1 cellular context compared by ENCODE assay signal in the genomic region with DNA sequence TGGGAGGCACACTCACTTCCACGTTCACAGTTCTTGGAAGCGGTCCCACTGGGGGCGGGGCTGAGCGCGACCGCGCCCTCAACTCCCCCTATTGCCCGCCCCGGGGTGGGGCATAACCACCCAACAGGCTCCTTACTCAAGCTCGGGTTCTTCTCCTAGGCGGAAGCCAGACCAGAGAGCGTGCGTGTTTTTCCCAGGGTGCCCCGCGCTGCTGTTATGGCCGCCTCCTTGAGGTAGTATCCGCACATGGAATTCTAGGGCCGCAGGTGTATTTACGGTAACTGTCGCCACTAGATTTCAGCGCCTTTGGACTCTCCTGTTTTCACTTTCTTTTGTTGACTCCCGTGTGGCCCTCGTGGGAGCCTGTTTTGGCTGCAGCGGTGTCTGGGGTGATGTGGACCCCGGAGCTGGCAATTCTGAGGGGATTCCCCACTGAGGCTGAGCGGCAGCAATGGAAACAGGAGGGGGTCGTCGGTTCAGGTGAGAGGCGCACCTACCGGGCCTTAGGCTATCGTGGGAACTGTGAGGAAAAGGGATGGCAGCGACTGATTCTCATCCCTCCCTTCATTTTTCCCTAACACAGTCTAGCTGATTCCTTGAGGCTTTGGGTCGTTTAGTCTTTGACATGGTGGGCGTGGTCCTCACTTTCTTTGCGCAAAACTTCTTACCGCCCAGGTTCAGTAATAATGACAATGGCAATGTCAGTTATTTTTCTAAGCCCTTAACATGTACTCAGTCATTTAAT.
TF ChIP-seq lines count a peak whose summit lies in the region.

TTC27 (plus strand) TSS at position 150 of the 745 bp plus-strand sequence; CDS start at position 393, 243 bp downstream.

TF ChIP-seq in K562, 482 proteins besides CTCF, POLR2A, EP300 and RAD21 (continued from another document and continues in another):
- TF ChIP-seq, protein P1, sequence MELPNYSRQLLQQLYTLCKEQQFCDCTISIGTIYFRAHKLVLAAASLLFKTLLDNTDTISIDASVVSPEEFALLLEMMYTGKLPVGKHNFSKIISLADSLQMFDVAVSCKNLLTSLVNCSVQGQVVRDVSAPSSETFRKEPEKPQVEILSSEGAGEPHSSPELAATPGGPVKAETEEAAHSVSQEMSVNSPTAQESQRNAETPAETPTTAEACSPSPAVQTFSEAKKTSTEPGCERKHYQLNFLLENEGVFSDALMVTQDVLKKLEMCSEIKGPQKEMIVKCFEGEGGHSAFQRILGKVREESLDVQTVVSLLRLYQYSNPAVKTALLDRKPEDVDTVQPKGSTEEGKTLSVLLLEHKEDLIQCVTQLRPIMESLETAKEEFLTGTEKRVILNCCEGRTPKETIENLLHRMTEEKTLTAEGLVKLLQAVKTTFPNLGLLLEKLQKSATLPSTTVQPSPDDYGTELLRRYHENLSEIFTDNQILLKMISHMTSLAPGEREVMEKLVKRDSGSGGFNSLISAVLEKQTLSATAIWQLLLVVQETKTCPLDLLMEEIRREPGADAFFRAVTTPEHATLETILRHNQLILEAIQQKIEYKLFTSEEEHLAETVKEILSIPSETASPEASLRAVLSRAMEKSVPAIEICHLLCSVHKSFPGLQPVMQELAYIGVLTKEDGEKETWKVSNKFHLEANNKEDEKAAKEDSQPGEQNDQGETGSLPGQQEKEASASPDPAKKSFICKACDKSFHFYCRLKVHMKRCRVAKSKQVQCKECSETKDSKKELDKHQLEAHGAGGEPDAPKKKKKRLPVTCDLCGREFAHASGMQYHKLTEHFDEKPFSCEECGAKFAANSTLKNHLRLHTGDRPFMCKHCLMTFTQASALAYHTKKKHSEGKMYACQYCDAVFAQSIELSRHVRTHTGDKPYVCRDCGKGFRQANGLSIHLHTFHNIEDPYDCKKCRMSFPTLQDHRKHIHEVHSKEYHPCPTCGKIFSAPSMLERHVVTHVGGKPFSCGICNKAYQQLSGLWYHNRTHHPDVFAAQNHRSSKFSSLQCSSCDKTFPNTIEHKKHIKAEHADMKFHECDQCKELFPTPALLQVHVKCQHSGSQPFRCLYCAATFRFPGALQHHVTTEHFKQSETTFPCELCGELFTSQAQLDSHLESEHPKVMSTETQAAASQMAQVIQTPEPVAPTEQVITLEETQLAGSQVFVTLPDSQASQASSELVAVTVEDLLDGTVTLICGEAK (IDR thresholded peaks at IDR 0.05): no peak
- TF ChIP-seq, protein P1 (CRISPR knock-in tag; IDR thresholded peaks at IDR 0.05): no peak
- no peak for TF ChIP-seq ZBED1 (IDR thresholded peaks at IDR 0.05)
- 0 out of 2 replicates have a peak, but pooled peaks have one; percentile 37 for TF ChIP-seq ZNF76 (CRISPR knock-in tag; IDR thresholded peaks at IDR 0.05; ENCODE audit: borderline replicate concordance)
- no peak for TF ChIP-seq ZNF217 (CRISPR knock-in tag; IDR thresholded peaks at IDR 0.05)
- peak; percentile 75 for TF ChIP-seq ELF1 (tag; IDR thresholded peaks at IDR 0.05)
- peak; percentile 80 for TF ChIP-seq TAF1 (IDR thresholded peaks at IDR 0.05; ENCODE audit: control insufficient read depth, extremely low read depth, insufficient read depth, low read length, severe bottlenecking)
- TF ChIP-seq CXXC5 (CRISPR knock-in tag; IDR thresholded peaks at IDR 0.05): peak; percentile 76
- no peak for TF ChIP-seq KAT8 (IDR thresholded peaks at IDR 0.05; ENCODE audit: low read depth)
- 0 out of 2 replicates have a peak, but pooled peaks have one; percentile 33 for TF ChIP-seq ZNF431 (CRISPR knock-in tag; IDR thresholded peaks at IDR 0.05)
- TF ChIP-seq BACH1 (tag; IDR thresholded peaks at IDR 0.05): no peak
- TF ChIP-seq ELF2 (CRISPR knock-in tag; IDR thresholded peaks at IDR 0.05): peak; percentile 70; the same call in 1 of the 2 replicates
- peak; percentile 42; the same call in 1 of the 2 replicates for TF ChIP-seq STAT5A (IDR thresholded peaks at IDR 0.05; ENCODE audit: borderline replicate concordance, low read length)
- peak; percentile 23; the same call in 1 of the 2 replicates for TF ChIP-seq SOX6 (IDR thresholded peaks at IDR 0.05)
- TF ChIP-seq KDM5B (IDR thresholded peaks at IDR 0.05; ENCODE audit: insufficient replicate concordance, low read depth, low read length): peak; percentile 66
- peak; percentile 100 for TF ChIP-seq NKRF (IDR thresholded peaks at IDR 0.05; ENCODE audit: borderline replicate concordance)
- TF ChIP-seq ZNF24 (IDR thresholded peaks at IDR 0.05): no peak
- TF ChIP-seq FOXP1 (CRISPR knock-in tag; IDR thresholded peaks at IDR 0.05): peak; percentile 34; the same call in 1 of the 2 replicates
- no peak for TF ChIP-seq TAF7 (tag; IDR thresholded peaks at IDR 0.05)
- TF ChIP-seq NRF1 (conservative IDR thresholded peaks at IDR 0.05 in 1 of 2, IDR thresholded peaks at IDR 0.05 in 1 of 2): peak; percentile 66 to 69
- TF ChIP-seq KLF6 (CRISPR knock-in tag; IDR thresholded peaks at IDR 0.05; ENCODE audit: borderline replicate concordance): no peak
- 0 out of 2 replicates have a peak, but pooled peaks have one; percentile 27 for TF ChIP-seq ZNF263 (CRISPR knock-in tag; IDR thresholded peaks at IDR 0.05; ENCODE audit: borderline replicate concordance)
- peak; percentile 77 for TF ChIP-seq RBFOX2 (IDR thresholded peaks at IDR 0.05; ENCODE audit: low read depth, low read length)
- TF ChIP-seq ZNF696 (CRISPR knock-in tag; conservative IDR thresholded peaks at IDR 0.05): no peak
- TF ChIP-seq ZEB2 (IDR thresholded peaks at IDR 0.05): peak; percentile 73
- peak; percentile 100 for TF ChIP-seq SAP30 (IDR thresholded peaks at IDR 0.05; ENCODE audit: borderline replicate concordance, insufficient read depth, low read depth, low read length, poor library complexity, severe bottlenecking)
- TF ChIP-seq POLR2AphosphoS5 (IDR thresholded peaks at IDR 0.05; ENCODE audit: control insufficient read depth, insufficient read depth, low read depth, low read length): peak; percentile 66
- TF ChIP-seq, protein P2, sequence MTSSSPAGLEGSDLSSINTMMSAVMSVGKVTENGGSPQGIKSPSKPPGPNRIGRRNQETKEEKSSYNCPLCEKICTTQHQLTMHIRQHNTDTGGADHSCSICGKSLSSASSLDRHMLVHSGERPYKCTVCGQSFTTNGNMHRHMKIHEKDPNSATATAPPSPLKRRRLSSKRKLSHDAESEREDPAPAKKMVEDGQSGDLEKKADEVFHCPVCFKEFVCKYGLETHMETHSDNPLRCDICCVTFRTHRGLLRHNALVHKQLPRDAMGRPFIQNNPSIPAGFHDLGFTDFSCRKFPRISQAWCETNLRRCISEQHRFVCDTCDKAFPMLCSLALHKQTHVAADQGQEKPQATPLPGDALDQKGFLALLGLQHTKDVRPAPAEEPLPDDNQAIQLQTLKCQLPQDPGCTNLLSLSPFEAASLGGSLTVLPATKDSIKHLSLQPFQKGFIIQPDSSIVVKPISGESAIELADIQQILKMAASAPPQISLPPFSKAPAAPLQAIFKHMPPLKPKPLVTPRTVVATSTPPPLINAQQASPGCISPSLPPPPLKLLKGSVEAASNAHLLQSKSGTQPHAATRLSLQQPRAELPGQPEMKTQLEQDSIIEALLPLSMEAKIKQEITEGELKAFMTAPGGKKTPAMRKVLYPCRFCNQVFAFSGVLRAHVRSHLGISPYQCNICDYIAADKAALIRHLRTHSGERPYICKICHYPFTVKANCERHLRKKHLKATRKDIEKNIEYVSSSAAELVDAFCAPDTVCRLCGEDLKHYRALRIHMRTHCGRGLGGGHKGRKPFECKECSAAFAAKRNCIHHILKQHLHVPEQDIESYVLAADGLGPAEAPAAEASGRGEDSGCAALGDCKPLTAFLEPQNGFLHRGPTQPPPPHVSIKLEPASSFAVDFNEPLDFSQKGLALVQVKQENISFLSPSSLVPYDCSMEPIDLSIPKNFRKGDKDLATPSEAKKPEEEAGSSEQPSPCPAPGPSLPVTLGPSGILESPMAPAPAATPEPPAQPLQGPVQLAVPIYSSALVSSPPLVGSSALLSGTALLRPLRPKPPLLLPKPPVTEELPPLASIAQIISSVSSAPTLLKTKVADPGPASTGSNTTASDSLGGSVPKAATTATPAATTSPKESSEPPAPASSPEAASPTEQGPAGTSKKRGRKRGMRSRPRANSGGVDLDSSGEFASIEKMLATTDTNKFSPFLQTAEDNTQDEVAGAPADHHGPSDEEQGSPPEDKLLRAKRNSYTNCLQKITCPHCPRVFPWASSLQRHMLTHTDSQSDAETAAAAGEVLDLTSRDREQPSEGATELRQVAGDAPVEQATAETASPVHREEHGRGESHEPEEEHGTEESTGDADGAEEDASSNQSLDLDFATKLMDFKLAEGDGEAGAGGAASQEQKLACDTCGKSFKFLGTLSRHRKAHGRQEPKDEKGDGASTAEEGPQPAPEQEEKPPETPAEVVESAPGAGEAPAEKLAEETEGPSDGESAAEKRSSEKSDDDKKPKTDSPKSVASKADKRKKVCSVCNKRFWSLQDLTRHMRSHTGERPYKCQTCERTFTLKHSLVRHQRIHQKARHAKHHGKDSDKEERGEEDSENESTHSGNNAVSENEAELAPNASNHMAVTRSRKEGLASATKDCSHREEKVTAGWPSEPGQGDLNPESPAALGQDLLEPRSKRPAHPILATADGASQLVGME (CRISPR knock-in tag; IDR thresholded peaks at IDR 0.05): 0 out of 2 replicates have a peak, but pooled peaks have one; percentile 34
- TF ChIP-seq JUNB (CRISPR knock-in tag; conservative IDR thresholded peaks at IDR 0.05): no peak
- peak; percentile 80 for TF ChIP-seq SP1 (CRISPR knock-in tag; IDR thresholded peaks at IDR 0.05)
- TF ChIP-seq GATAD2A (IDR thresholded peaks at IDR 0.05): no peak
- TF ChIP-seq CCAR2 (IDR thresholded peaks at IDR 0.05; ENCODE audit: low read depth, low read length): no peak
- TF ChIP-seq HDAC3 (IDR thresholded peaks at IDR 0.05; ENCODE audit: borderline replicate concordance, partially characterized antibody): peak; percentile 22
- TF ChIP-seq, protein P3, sequence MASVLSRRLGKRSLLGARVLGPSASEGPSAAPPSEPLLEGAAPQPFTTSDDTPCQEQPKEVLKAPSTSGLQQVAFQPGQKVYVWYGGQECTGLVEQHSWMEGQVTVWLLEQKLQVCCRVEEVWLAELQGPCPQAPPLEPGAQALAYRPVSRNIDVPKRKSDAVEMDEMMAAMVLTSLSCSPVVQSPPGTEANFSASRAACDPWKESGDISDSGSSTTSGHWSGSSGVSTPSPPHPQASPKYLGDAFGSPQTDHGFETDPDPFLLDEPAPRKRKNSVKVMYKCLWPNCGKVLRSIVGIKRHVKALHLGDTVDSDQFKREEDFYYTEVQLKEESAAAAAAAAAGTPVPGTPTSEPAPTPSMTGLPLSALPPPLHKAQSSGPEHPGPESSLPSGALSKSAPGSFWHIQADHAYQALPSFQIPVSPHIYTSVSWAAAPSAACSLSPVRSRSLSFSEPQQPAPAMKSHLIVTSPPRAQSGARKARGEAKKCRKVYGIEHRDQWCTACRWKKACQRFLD (CRISPR knock-in tag; IDR thresholded peaks at IDR 0.05): 0 out of 2 replicates have a peak, but pooled peaks have one; percentile 4
- 0 out of 2 replicates have a peak, but pooled peaks have one; percentile 28 for TF ChIP-seq GTF2F1 (IDR thresholded peaks at IDR 0.05; ENCODE audit: low read depth, low read length)
- no peak for TF ChIP-seq SMARCC2 (IDR thresholded peaks at IDR 0.05; ENCODE audit: low read depth)
- TF ChIP-seq TEAD1 (CRISPR knock-in tag; IDR thresholded peaks at IDR 0.05): peak in 1 of 2 experiments; percentile 39; a peak in 1 of 4 replicates
- TF ChIP-seq CBX1 (IDR thresholded peaks at IDR 0.05; ENCODE audit: low read depth): no peak
- TF ChIP-seq ZNF512 (tag; IDR thresholded peaks at IDR 0.05): no peak
